ENCODE assay signal across 12 cellular contexts in the genomic region with DNA sequence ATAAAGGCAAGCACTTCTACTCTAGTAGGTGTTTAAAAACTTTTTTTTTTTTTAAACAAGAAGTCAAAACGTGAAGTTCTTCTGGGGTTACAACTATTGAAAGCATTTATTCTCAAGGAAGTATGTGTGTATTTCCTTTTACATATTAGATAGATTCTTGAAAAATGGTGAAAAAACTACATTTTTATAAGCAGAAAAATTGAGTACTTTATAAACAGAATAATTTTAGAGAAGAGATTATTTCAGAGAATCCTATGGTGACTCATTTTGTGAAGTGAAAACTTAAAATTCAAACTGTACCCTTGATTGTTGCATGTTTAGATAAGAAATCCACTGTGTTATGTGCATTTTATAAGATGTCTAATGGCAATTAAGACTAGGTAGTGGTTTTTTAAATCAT. TPM values are rescaled to one million over a fixed set of nuclear protein-coding genes. Genes with fewer than 3 reads are reported as not detected.
DNase-seq lines count a peak whose midpoint lies in the region; ATAC-seq and TF ChIP-seq lines count a peak whose summit lies in the region.
"Had no signal": no experiment of that assay in that cellular context is flagged by ENCODE, and none has a peak within 500 bp of the region (broad histone marks: within the 10 kb centered on the region; RNA-seq: fewer than 3 reads in every experiment).

No MANE protein-coding gene starts in this region.

- no peak for TF ChIP-seq POLR2A in vagina (IDR thresholded peaks at IDR 0.05)

- H3K36me3 ChIP-seq in cardiac muscle cell (no peaks in the 10 kb centered on the region), lower lobe of right lung (no peaks in the 10 kb centered on the region), vagina (no peaks in the 10 kb centered on the region), MG63 (no peaks in the 10 kb centered on the region)

- intact Hi-C loops in Right ventricle myocardium inferior (cut with DNase I) = no loop called here
- intact Hi-C loops in lower lobe of right lung (cut with DNase I) = no loop called here
- intact Hi-C loops in vagina (cut with DNase I) = no loop called here

- TF ChIP-seq CTCF in cardiac muscle cell (IDR thresholded peaks at IDR 0.05; ENCODE audit: low read depth, low read length) = no peak
- TF ChIP-seq CTCF in astrocyte of the cerebellum (IDR thresholded peaks at IDR 0.05; ENCODE audit: low read depth, low read length, missing control alignments) = no peak
- TF ChIP-seq CTCF in lower lobe of right lung (IDR thresholded peaks at IDR 0.05) = no peak
- TF ChIP-seq CTCF in vagina (IDR thresholded peaks at IDR 0.05) = no peak

- no peak for ATAC-seq in Right ventricle myocardium inferior
- no peak for ATAC-seq in lower lobe of right lung
- no peak for ATAC-seq in GM19463 (IDR thresholded peaks at IDR 0.05; ENCODE audit: unreplicated experiment)
- ATAC-seq: HCT116; stimulated activated naive CD8-positive, alpha-beta T cell treated with anti-CD3 and anti-CD28 coated beads, Interleukin-15, amount 100 ng/mL, for 72 hours had no signal

- H3K4me1 ChIP-seq in cardiac muscle cell (ENCODE audit: low read depth) (peaks cover 33% of the 10 kb centered on the region), lower lobe of right lung (peaks cover 23% of the 10 kb centered on the region), vagina (peaks cover 38% of the 10 kb centered on the region)

- H3K9me3 ChIP-seq in cardiac muscle cell (ENCODE audit: low read depth) (no peaks in the 10 kb centered on the region), lower lobe of right lung (no peaks in the 10 kb centered on the region), vagina (no peaks in the 10 kb centered on the region), MG63 (no peaks in the 10 kb centered on the region)

- H3K27ac ChIP-seq in cardiac muscle cell (peak overlapping the region; percentile 91), lower lobe of right lung (no peak overlapping the region), vagina (peak overlapping the region; percentile 23)

- H3K27me3 ChIP-seq in cardiac muscle cell (no peaks in the 10 kb centered on the region), lower lobe of right lung (ENCODE audit: low read depth) (no peaks in the 10 kb centered on the region), vagina (no peaks in the 10 kb centered on the region), MG63 (no peaks in the 10 kb centered on the region)

- H3K4me3 ChIP-seq in cardiac muscle cell (peak overlapping the region; percentile 88), astrocyte of the cerebellum (ENCODE audit: low read depth, low read length) (peak overlapping the region; percentile 87), lower lobe of right lung (peak overlapping the region; percentile 89), vagina (peak overlapping the region; percentile 6 to 10), MG63 (no peak overlapping the region)

- DNase-seq in cardiac muscle cell (ENCODE audit: low read depth in 1 of 2, low spot score in 1 of 2) (no peak), Right ventricle myocardium inferior (ENCODE audit: missing footprints) (no peak), astrocyte of the cerebellum (ENCODE audit: low read depth) (no peak), lower lobe of right lung (no peak), vagina (ENCODE audit: extremely low spot score in 2 of 2) (no peak), NOMO-1 (lab: John Stamatoyannopoulos, UW; ENCODE audit: unreplicated experiment in 2 of 2) (no peak), MG63 (no peak)
- DNase-seq: NCI-H1092, T-helper 9 cell had no signal

- in situ Hi-C loops in astrocyte of the cerebellum (cut with HindIII; ENCODE audit: low sequenced_read_pairs) = no loop called here

RNA-seq across cellular contexts. Expression of gene EML4, which starts 2.9 kb away (rescaled TPM):
- total RNA-seq in cardiac muscle cell = 39.5 and 56.2 TPM in 2 replicates
- polyA plus RNA-seq in cardiac muscle cell = 45.5 and 46.6 TPM in 2 replicates
- total RNA-seq in Right ventricle myocardium inferior = 5.6 TPM
- 109 TPM for total RNA-seq in lower lobe of right lung
- 26.0 TPM for total RNA-seq in vagina
- 18.5 and 19.5 TPM in 2 replicates for total RNA-seq in MG63 (2014; rRNA removed; shearing (Covaris generic); ENCODE audit: low replicate concordance)
